ENCODE assay signal across 8 cellular contexts in genomic region chr5:36151434-36152323, GRCh38. TPM values are rescaled to one million over a fixed set of nuclear protein-coding genes. Genes with fewer than 3 reads are reported as not detected.
DNase-seq lines count a peak whose midpoint lies in the region; ATAC-seq and TF ChIP-seq lines count a peak whose summit lies in the region.

Gene LMBRD2 (minus strand): TSS chr5:36151887. CDS start chr5:36143349, 8,538 bp downstream.
Gene SKP2 (plus strand): TSS chr5:36152111. CDS start chr5:36152263, 152 bp downstream.

- intact Hi-C loops in naive thymus-derived CD4-positive, alpha-beta T cell (cut with micrococcal nuclease): loop anchor here (1.0 to 10.0 kb wide), 14 partner anchors 17 to 1314 kb away; partner anchors contain the start of genes BRIX1 (in 2 of the 2), DNAJC21 (in 2 of the 2), NIPBL (in 2 of the 2) and NUP155 (in 2 of the 2)

- H3K27me3 Mint-ChIP-seq in GM23338 (ENCODE audit: insufficient read depth, low read depth, poor library complexity): no peaks in the 10 kb centered on the region
- H3K27me3 Mint-ChIP-seq in naive thymus-derived CD4-positive, alpha-beta T cell: no peaks in the 10 kb centered on the region
- H3K27me3 Mint-ChIP-seq in stimulated activated naive B cell treated with anti-CD40 and anti-IgM and Interleukin-4, amounts not matched to agents 10 μg/mL and 1 μg/mL and 100 μg/mL, for 72 hours: no peaks in the 10 kb centered on the region

- H3K9ac ChIP-seq in fibroblast of lung (ENCODE audit: insufficient read depth, low read length): peak within 1 kb of the TSS; percentile 86

- peak; percentile 98 for ATAC-seq in GM23338
- ATAC-seq in naive thymus-derived CD4-positive, alpha-beta T cell: peak; percentile 100
- peak; percentile 97 to 99 for ATAC-seq in stimulated activated naive B cell treated with anti-CD40 and anti-IgM and Interleukin-4, amounts not matched to agents 10 μg/mL and 1 μg/mL and 100 μg/mL, for 72 hours (replicated peaks)

- H3K4me2 ChIP-seq in DOHH2 (ENCODE audit: low read length) (peak within 1 kb of the TSS; percentile 82), GM23338 (peak within 1 kb of the TSS; percentile 97), fibroblast of lung (ENCODE audit: extremely low read depth, insufficient read depth, low read length) (peak within 1 kb of the TSS; percentile 98)

- H3K79me2 ChIP-seq in DOHH2 (ENCODE audit: control insufficient read depth, low read length): peaks cover 97% of the 10 kb centered on the region
- H3K79me2 ChIP-seq in GM23338 (replicated peaks; ENCODE audit: insufficient read depth): peaks cover 37% of the 10 kb centered on the region
- peaks cover 35% of the 10 kb centered on the region for H3K79me2 ChIP-seq in fibroblast of lung (ENCODE audit: control insufficient read depth, insufficient read depth, low read length)

- H3K36me3 Mint-ChIP-seq in GM23338 (ENCODE audit: low read depth): peaks cover 42% of the 10 kb centered on the region
- peaks cover 4 to 38% (median 24%) of the 10 kb centered on the region in 5 donors for H3K36me3 Mint-ChIP-seq in naive thymus-derived CD4-positive, alpha-beta T cell
- peaks cover 24 to 26% of the 10 kb centered on the region in 2 donors for H3K36me3 Mint-ChIP-seq in stimulated activated naive B cell treated with anti-CD40 and anti-IgM and Interleukin-4, amounts not matched to agents 10 μg/mL and 1 μg/mL and 100 μg/mL, for 72 hours

- H4K20me1 ChIP-seq in DOHH2 (ENCODE audit: control insufficient read depth, insufficient read depth, low read depth, low read length): no peaks in the 10 kb centered on the region
- H4K20me1 ChIP-seq in GM23338 (replicated peaks; ENCODE audit: insufficient read depth): no peaks in the 10 kb centered on the region; the same call in 1 of the 2 replicates
- no peaks in the 10 kb centered on the region for H4K20me1 ChIP-seq in fibroblast of lung (ENCODE audit: control insufficient read depth, extremely low read depth, insufficient read depth, low read length)

- H3K4me3 ChIP-seq in DOHH2 (ENCODE audit: low read length) (peak within 1 kb of the TSS; percentile 98), GM23338 (peak within 1 kb of the TSS; percentile 84), fibroblast of lung (replicated peaks in 1 of 4; ENCODE audit: control extremely low read depth in 1 of 4, insufficient read depth in 1 of 4, low read depth in 3 of 4, low read length in 4 of 4) (peak within 1 kb of the TSS; percentile 58 to 99 (median 80))
- peak within 1 kb of the TSS; percentile 87 for H3K4me3 ChIP-seq in naive thymus-derived CD4-positive, alpha-beta T cell (ENCODE audit: low read length)

- peak within 1 kb of the TSS; percentile 98 for H3K4me3 Mint-ChIP-seq in GM23338
- H3K4me3 Mint-ChIP-seq in naive thymus-derived CD4-positive, alpha-beta T cell: peak within 1 kb of the TSS; percentile 89 to 98 (median 96)
- peak within 1 kb of the TSS; percentile 92 to 95 for H3K4me3 Mint-ChIP-seq in stimulated activated naive B cell treated with anti-CD40 and anti-IgM and Interleukin-4, amounts not matched to agents 10 μg/mL and 1 μg/mL and 100 μg/mL, for 72 hours

- peak; percentile 99 for DNase-seq in GM23338 (ENCODE audit: low spot score)
- DNase-seq in LHCN-M2 (ENCODE audit: low read depth): peak; percentile 98
- DNase-seq in RPMI8226: peak; percentile 93
- DNase-seq in activated T-helper 1 cell treated with anti-CD3 and anti-CD28 coated beads, Interleukin-2, amount 50 U/mL, for 16 hours (ENCODE audit: low read depth in 1 of 2, low spot score in 1 of 2): peak; percentile 90 to 94
- peak; percentile 97 to 98 for DNase-seq in fibroblast of lung (ENCODE audit: low read depth in 2 of 2)
- DNase-seq in naive thymus-derived CD4-positive, alpha-beta T cell: peak; percentile 88 to 99 (median 96)
- peak; percentile 96 for DNase-seq in stimulated activated naive B cell treated with anti-CD40 and anti-IgM and Interleukin-4, amounts not matched to agents 10 μg/mL and 1 μg/mL and 100 μg/mL, for 72 hours

- H3K4me1 ChIP-seq in DOHH2 (ENCODE audit: control insufficient read depth, low read length) (peaks cover 27% of the 10 kb centered on the region), GM23338 (ENCODE audit: insufficient read depth) (no peaks in the 10 kb centered on the region; the same call in 1 of the 2 replicates), fibroblast of lung (ENCODE audit: control insufficient read depth, extremely low read depth, insufficient read depth, low read length) (peaks cover 5% of the 10 kb centered on the region)
- H3K4me1 ChIP-seq in naive thymus-derived CD4-positive, alpha-beta T cell (ENCODE audit: control insufficient read depth in 2 of 2, insufficient read depth in 2 of 2, low read length in 2 of 2): peaks cover 24% of the 10 kb centered on the region in 2 donors

- H3K36me3 ChIP-seq in DOHH2 (ENCODE audit: control insufficient read depth, low read length) (peaks cover 45% of the 10 kb centered on the region), GM23338 (ENCODE audit: insufficient read depth) (peaks cover 6% of the 10 kb centered on the region; the same call in 1 of the 2 replicates), fibroblast of lung (ENCODE audit: control insufficient read depth, insufficient read depth, low read length) (peaks cover 2% of the 10 kb centered on the region)
- peaks cover 0 to 16% (median 0%) of the 10 kb centered on the region in 3 experiments for H3K36me3 ChIP-seq in naive thymus-derived CD4-positive, alpha-beta T cell (ENCODE audit: control insufficient read depth in 2 of 3, insufficient read depth in 3 of 3, low read length in 3 of 3)

- no peaks in the 10 kb centered on the region for H3K9me2 ChIP-seq in DOHH2 (replicated peaks; ENCODE audit: control insufficient read depth, low read length)
- no peaks in the 10 kb centered on the region for H3K9me2 ChIP-seq in GM23338 (ENCODE audit: insufficient read depth)

- H3F3A ChIP-seq in DOHH2 (ENCODE audit: control insufficient read depth, insufficient read depth): no peaks in the 10 kb centered on the region
- H3F3A ChIP-seq in GM23338 (replicated peaks; ENCODE audit: low read depth): no peaks in the 10 kb centered on the region

- CTCF ChIA-PET in naive thymus-derived CD4-positive, alpha-beta T cell (lab: Charles Lee): no interaction called here

- no peaks in the 10 kb centered on the region for H3K9me3 ChIP-seq in DOHH2 (ENCODE audit: control insufficient read depth, insufficient read depth, low read length)
- no peaks in the 10 kb centered on the region for H3K9me3 ChIP-seq in fibroblast of lung (ENCODE audit: control insufficient read depth, insufficient read depth, low read depth, low read length)
- no peaks in the 10 kb centered on the region for H3K9me3 ChIP-seq in naive thymus-derived CD4-positive, alpha-beta T cell (ENCODE audit: control insufficient read depth in 2 of 3, low read length in 3 of 3)

- peak within 1 kb of the TSS; percentile 98 for H2AFZ ChIP-seq in GM23338
- peak within 1 kb of the TSS; percentile 96 for H2AFZ ChIP-seq in fibroblast of lung (ENCODE audit: low read length)

- POLR2A ChIA-PET in naive thymus-derived CD4-positive, alpha-beta T cell (lab: Charles Lee): interaction anchor here (0.7 to 3.2 kb wide), 5 partner anchors 9 to 1294 kb away, joined by 3 to 35 read pairs (median 4); partner anchors contain the start of gene NADK2

- no peaks in the 10 kb centered on the region for H3K9me3 Mint-ChIP-seq in GM23338
- no peaks in the 10 kb centered on the region for H3K9me3 Mint-ChIP-seq in naive thymus-derived CD4-positive, alpha-beta T cell
- no peaks in the 10 kb centered on the region for H3K9me3 Mint-ChIP-seq in stimulated activated naive B cell treated with anti-CD40 and anti-IgM and Interleukin-4, amounts not matched to agents 10 μg/mL and 1 μg/mL and 100 μg/mL, for 72 hours

- TF ChIP-seq CTCF in DOHH2 (IDR thresholded peaks at IDR 0.05; ENCODE audit: low read depth, low read length, poor library complexity, severe bottlenecking) (no peak), GM23338 (conservative IDR thresholded peaks at IDR 0.05; ENCODE audit: low read depth in 2 of 2) (no peak), fibroblast of lung (conservative IDR thresholded peaks at IDR 0.05 in 1 of 2, IDR thresholded peaks at IDR 0.05 in 1 of 2; ENCODE audit: low read depth in 1 of 2, low read length in 2 of 2) (no peak)

- H3K27me3 ChIP-seq in DOHH2 (ENCODE audit: control insufficient read depth, low read length) (no peaks in the 10 kb centered on the region), GM23338 (ENCODE audit: insufficient read depth) (no peaks in the 10 kb centered on the region), fibroblast of lung (ENCODE audit: control insufficient read depth, insufficient read depth, low read length) (no peaks in the 10 kb centered on the region)
- H3K27me3 ChIP-seq in naive thymus-derived CD4-positive, alpha-beta T cell (ENCODE audit: control insufficient read depth in 2 of 2, insufficient read depth in 2 of 2, low read length in 2 of 2): no peaks in the 10 kb centered on the region

- H3K4me1 Mint-ChIP-seq in GM23338: peaks cover 15% of the 10 kb centered on the region; the same call in 2 of the 3 replicates
- peaks cover 48 to 92% (median 77%) of the 10 kb centered on the region in 7 donors for H3K4me1 Mint-ChIP-seq in naive thymus-derived CD4-positive, alpha-beta T cell
- H3K4me1 Mint-ChIP-seq in stimulated activated naive B cell treated with anti-CD40 and anti-IgM and Interleukin-4, amounts not matched to agents 10 μg/mL and 1 μg/mL and 100 μg/mL, for 72 hours: peaks cover 28 to 32% of the 10 kb centered on the region in 2 donors

- peak within 1 kb of the TSS; percentile 92 for H3K27ac Mint-ChIP-seq in GM23338
- H3K27ac Mint-ChIP-seq in naive thymus-derived CD4-positive, alpha-beta T cell: peak within 1 kb of the TSS; percentile 76 to 97 (median 91)
- H3K27ac Mint-ChIP-seq in stimulated activated naive B cell treated with anti-CD40 and anti-IgM and Interleukin-4, amounts not matched to agents 10 μg/mL and 1 μg/mL and 100 μg/mL, for 72 hours: peak within 1 kb of the TSS; percentile 97

- H3K27ac ChIP-seq in DOHH2 (ENCODE audit: low read depth, low read length) (peak within 1 kb of the TSS; percentile 59), GM23338 (ENCODE audit: low read depth) (peak within 1 kb of the TSS; percentile 74; the same call in 1 of the 2 replicates), fibroblast of lung (ENCODE audit: insufficient read depth, low read length) (peak within 1 kb of the TSS; percentile 71)
- peak within 1 kb of the TSS; percentile 85 for H3K27ac ChIP-seq in naive thymus-derived CD4-positive, alpha-beta T cell (ENCODE audit: low read depth, low read length)

RNA-seq across cellular contexts. Expression of gene LMBRD2, which starts in this region (rescaled TPM):
- total RNA-seq in GM23338 (2014; rRNA removed; shearing (Covaris generic)): 6.2 and 6.4 TPM in 2 replicates
- 3.2 and 4.4 TPM in 2 replicates for polyA plus RNA-seq in GM23338 (2016; fragmentation: Nextera tagmentation; extraction: Ambion mirVana)
- 14.7 and 15.9 TPM in 2 replicates for total RNA-seq in LHCN-M2 (2014; rRNA removed)
- 2.8 TPM for polyA plus RNA-seq in LHCN-M2 (2012)
- total RNA-seq in fibroblast of lung: 18.0 and 19.8 TPM in 2 replicates
- 4.7 and 7.2 TPM in 2 replicates for polyA plus RNA-seq in fibroblast of lung
- polyA plus RNA-seq in fibroblast of lung (2012): 3.7 and 5.2 TPM in 2 replicates
- polyA minus RNA-seq in fibroblast of lung (ENCODE audit: low replicate concordance): 1.9 and 2.5 TPM in 2 replicates
- 10 to 100 TPM in 3 of 5 experiments, 1 to 10 TPM in 2; 6.8 to 17.1 (median 12.3) TPM for total RNA-seq in naive thymus-derived CD4-positive, alpha-beta T cell
- polyA plus RNA-seq in naive thymus-derived CD4-positive, alpha-beta T cell: 1 to 10 TPM; 4.1 to 4.9 TPM

RNA-seq across cellular contexts. Expression of gene SKP2, which starts in this region (rescaled TPM):
- 75.6 and 97.9 TPM in 2 replicates for total RNA-seq in GM23338 (2014; rRNA removed; shearing (Covaris generic))
- polyA plus RNA-seq in GM23338 (2016; fragmentation: Nextera tagmentation; extraction: Ambion mirVana) (63.5 and 66.6 TPM in 2 replicates), fibroblast of lung (22.4 and 30.8 TPM in 2 replicates)
- total RNA-seq in LHCN-M2 (2014; rRNA removed) (62.6 and 88.0 TPM in 2 replicates), fibroblast of lung (10.6 and 11.0 TPM in 2 replicates)
- polyA plus RNA-seq in LHCN-M2 (2012): 30.9 TPM
- polyA plus RNA-seq in fibroblast of lung (2012): 15.2 and 22.4 TPM in 2 replicates
- 29.7 and 50.2 TPM in 2 replicates for polyA minus RNA-seq in fibroblast of lung (ENCODE audit: low replicate concordance)
- 10 to 100 TPM; 11.9 to 37.1 (median 23.3) TPM for total RNA-seq in naive thymus-derived CD4-positive, alpha-beta T cell
- 10 to 100 TPM; 23.1 to 27.1 TPM for polyA plus RNA-seq in naive thymus-derived CD4-positive, alpha-beta T cell

Comparison
In these comparisons a context has a peak if more than half of its experiments do, and no peak if none do; other contexts are left out.
1. Peak in every context shown above with its lines: DNase-seq, ATAC-seq, H3K4me3 ChIP-seq and H3K27ac ChIP-seq.